In the genomic region with DNA sequence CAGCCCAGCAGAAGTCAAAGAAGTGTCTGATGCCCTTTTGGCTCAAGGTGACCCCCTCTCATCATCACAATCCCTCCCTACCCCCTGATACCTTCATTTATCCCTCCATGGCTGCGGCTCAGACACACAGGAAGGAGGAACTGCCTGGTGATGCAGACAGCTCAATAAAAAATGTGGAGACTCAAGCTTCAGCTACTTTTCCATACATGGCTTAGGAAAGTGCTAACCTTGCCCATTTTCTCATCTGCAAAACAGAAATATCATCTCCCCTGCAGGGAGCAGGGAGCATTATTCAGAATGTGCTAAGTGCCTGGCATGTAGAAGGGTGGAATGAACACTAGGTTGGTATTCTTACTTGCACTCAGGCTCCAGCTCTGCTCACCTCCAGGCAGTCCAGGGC, we compare ENCODE assay signal across 34 cellular contexts. TPM values are rescaled to one million over a fixed set of nuclear protein-coding genes. Genes with fewer than 3 reads are reported as not detected.
"Had no signal": no experiment of that assay in that cellular context is flagged by ENCODE, and none has a peak within 500 bp of the region (broad histone marks: within the 10 kb centered on the region; RNA-seq: fewer than 3 reads in every experiment).

No MANE protein-coding gene starts in this region.

- H3K27me3 ChIP-seq: ascending aorta, brain microvascular endothelial cell, foreskin keratinocyte, gastrocnemius medialis, heart left ventricle had no signal

- H3K27ac ChIP-seq: ascending aorta, brain microvascular endothelial cell, esophagus muscularis mucosa, foreskin keratinocyte, gastrocnemius medialis, heart left ventricle, WERI-Rb-1 had no signal

- H3K4me3 ChIP-seq: ascending aorta, esophagus muscularis mucosa, gastrocnemius medialis, heart left ventricle had no signal

- FAIRE-seq: bronchial epithelial cell, colon had no signal

- ATAC-seq: activated CD4-positive, CD25-positive, alpha-beta regulatory T cell treated with anti-CD3 and anti-CD28 coated beads, Interleukin-2, amount 50 U/mL, for 24 hours; activated CD8-positive, alpha-beta memory T cell treated with anti-CD3 and anti-CD28 coated beads, Interleukin-2, amount 10 ng/mL, durations not matched to agents 7 days and 5 days; activated CD8-positive, alpha-beta T cell treated with anti-CD3 and anti-CD28 coated beads, Interleukin-2, amount 10 ng/mL, durations not matched to agents 7 days and 5 days; activated naive CD8-positive, alpha-beta T cell treated with anti-CD3 and anti-CD28 coated beads, Interleukin-2, amount 50 U/mL, for 24 hours; effector memory CD8-positive, alpha-beta T cell; foreskin keratinocyte; gastrocnemius medialis; heart left ventricle; T-helper 17 cell had no signal

- H3K9me3 ChIP-seq: ascending aorta, esophagus muscularis mucosa, gastrocnemius medialis, heart left ventricle had no signal

- DNase-seq: activated B cell treated with CpG ODN at 0.5 μM for 24 hours; activated CD4-positive, alpha-beta T cell treated with anti-CD3 and anti-CD28 coated beads for 48 hours; activated CD4-positive, alpha-beta T cell treated with anti-CD3 and anti-CD28 coated beads, Interleukin-2, amount 50 U/mL, for 1 hour; activated CD4-positive, alpha-beta T cell treated with anti-CD3 and anti-CD28 coated beads, Interleukin-2, amount 50 U/mL, for 48 hours; activated CD8-positive, alpha-beta memory T cell treated with anti-CD3 and anti-CD28 coated beads, Interleukin-2, amount 10 ng/mL, durations not matched to agents 7 days and 5 days; activated CD8-positive, alpha-beta memory T cell treated with anti-CD3 and anti-CD28 coated beads, Interleukin-2, amount 50 U/mL, for 4 hours; activated CD8-positive, alpha-beta T cell treated with anti-CD3 and anti-CD28 coated beads, Interleukin-2, amount 10 ng/mL, durations not matched to agents 7 days and 5 days; activated effector memory CD4-positive, alpha-beta T cell treated with anti-CD3 and anti-CD28 coated beads, Interleukin-2, amount 50 U/mL, for 16 hours; activated naive CD4-positive, alpha-beta T cell treated with anti-CD3 and anti-CD28 coated beads for 36 hours; activated naive CD8-positive, alpha-beta T cell treated with anti-CD3 and anti-CD28 coated beads for 36 hours; activated naive CD8-positive, alpha-beta T cell treated with anti-CD3 and anti-CD28 coated beads, Interleukin-2, amount 50 U/mL, for 24 hours; activated T-cell treated with anti-CD3 and anti-CD28 coated beads, Interleukin-2, amount 50 U/mL, for 1 hour; activated T-cell treated with anti-CD3 and anti-CD28 coated beads, Interleukin-2, amount 50 U/mL, for 48 hours; brain microvascular endothelial cell; cortex of kidney; dermis blood vessel endothelial cell; effector CD4-positive, alpha-beta T cell; effector memory CD8-positive, alpha-beta T cell; erythroblast; foreskin keratinocyte; gastrocnemius medialis; glutamatergic neuron; heart left ventricle; T-helper 17 cell; T1000; WERI-Rb-1 had no signal

- H3K36me3 ChIP-seq: ascending aorta, brain microvascular endothelial cell, esophagus muscularis mucosa, gastrocnemius medialis, heart left ventricle, WERI-Rb-1 had no signal

- H3K4me1 ChIP-seq: ascending aorta, foreskin keratinocyte had no signal

RNA-seq across cellular contexts. Expression of a gene that starts 23.8 kb away (rescaled TPM):
- total RNA-seq: activated B cell treated with CpG ODN at 0.5 μM for 24 hours; activated CD8-positive, alpha-beta memory T cell treated with anti-CD3 and anti-CD28 coated beads for 36 hours; activated CD8-positive, alpha-beta memory T cell treated with anti-CD3 and anti-CD28 coated beads, Interleukin-2, amount 10 ng/mL, durations not matched to agents 7 days and 5 days; activated CD8-positive, alpha-beta T cell treated with anti-CD3 and anti-CD28 coated beads, Interleukin-2, amount 10 ng/mL, durations not matched to agents 7 days and 5 days; activated naive CD4-positive, alpha-beta T cell treated with anti-CD3 and anti-CD28 coated beads for 36 hours; activated naive CD8-positive, alpha-beta T cell treated with anti-CD3 and anti-CD28 coated beads for 36 hours; activated T-helper 1 cell treated with anti-CD3 and anti-CD28 coated beads, Interleukin-12 subunit alpha, Interleukin-12 subunit beta, Interleukin-2, Interleukin-4 antibody, amounts not matched to agents 30 ng/mL and 10 ng/mL and 1 ng/mL, durations not matched to agents 14 hours and 24 hours and 36 hours; activated T-helper 2 cell treated with anti-CD3 and anti-CD28 coated beads, Interferon-gamma antibody, Interleukin-2, Interleukin-4, amounts not matched to agents 10 μg/mL and 5 μg/mL and 100 μg/mL, durations not matched to agents 14 hours and 24 hours and 36 hours; foreskin keratinocyte had no signal
- polyA plus RNA-seq: foreskin keratinocyte had no signal
